8 cellular contexts compared by ENCODE assay signal in the genomic region with DNA sequence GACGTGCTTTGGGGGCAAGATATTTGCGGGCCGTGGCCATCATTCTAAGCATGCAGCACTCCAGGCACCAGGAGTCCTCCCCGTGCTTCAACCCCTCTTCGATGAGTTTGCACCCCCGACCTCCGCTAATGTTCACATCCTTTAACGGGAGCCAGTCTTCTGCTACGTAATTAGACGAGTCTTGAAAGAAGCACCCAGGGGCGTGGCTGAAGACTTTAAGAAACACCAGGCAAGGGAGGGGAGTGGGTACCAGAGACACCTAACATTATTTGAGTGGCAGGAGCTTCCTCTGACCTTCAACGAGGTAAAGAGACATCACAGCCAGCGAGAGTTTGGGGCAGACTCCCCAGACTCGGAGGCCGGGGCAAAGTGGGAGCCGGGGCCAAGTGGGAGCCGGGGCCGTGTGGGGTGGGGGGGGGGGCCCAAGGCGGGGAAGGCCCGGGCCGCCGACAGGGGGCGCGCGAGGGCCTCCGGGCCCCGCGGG. TPM values are rescaled to one million over a fixed set of nuclear protein-coding genes. Genes with fewer than 3 reads are reported as not detected.
DNase-seq lines count a peak whose midpoint lies in the region; ATAC-seq and TF ChIP-seq lines count a peak whose summit lies in the region.

No MANE protein-coding gene starts in this region.

- H3K36me3 ChIP-seq in fibroblast of lung (ENCODE audit: control insufficient read depth, insufficient read depth, low read length): no peaks in the 10 kb centered on the region
- H3K36me3 ChIP-seq in psoas muscle (ENCODE audit: insufficient read depth in 1 of 2, low read depth in 1 of 2): peaks cover 0 to 26% of the 10 kb centered on the region in 2 donors

- H3K27ac ChIP-seq in VCaP: peak overlapping the region; percentile 89; the same call in 1 of the 2 replicates
- H3K27ac ChIP-seq in fibroblast of lung (ENCODE audit: insufficient read depth, low read length): no peak overlapping the region
- H3K27ac ChIP-seq in psoas muscle: peak overlapping the region; percentile 97

- no peaks in the 10 kb centered on the region for H4K20me1 ChIP-seq in fibroblast of lung (ENCODE audit: control insufficient read depth, extremely low read depth, insufficient read depth, low read length)

- H3K4me2 ChIP-seq in fibroblast of lung (ENCODE audit: extremely low read depth, insufficient read depth, low read length): no peak overlapping the region

- H3K9me3 ChIP-seq in fibroblast of lung (ENCODE audit: control insufficient read depth, insufficient read depth, low read depth, low read length) (no peaks in the 10 kb centered on the region), psoas muscle (no peaks in the 10 kb centered on the region)

- H3K9ac ChIP-seq in fibroblast of lung (ENCODE audit: insufficient read depth, low read length): no peak overlapping the region

- H2AFZ ChIP-seq in fibroblast of lung (ENCODE audit: low read length): peak overlapping the region; percentile 34

- H3K27me3 ChIP-seq in fibroblast of lung (ENCODE audit: control insufficient read depth, insufficient read depth, low read length) (no peaks in the 10 kb centered on the region), psoas muscle (ENCODE audit: insufficient read depth in 3 of 3, low read length in 2 of 3) (no peaks in the 10 kb centered on the region)

- H3K4me3 ChIP-seq in fibroblast of lung (replicated peaks in 1 of 4; ENCODE audit: control extremely low read depth in 1 of 4, insufficient read depth in 1 of 4, low read depth in 3 of 4, low read length in 4 of 4): peak overlapping the region in 2 of 4 experiments; percentile 15 to 71
- peak overlapping the region; percentile 78 for H3K4me3 ChIP-seq in psoas muscle

- 11 to 14% (median 11%) methylated on average over 22 to 28 of the region's 28 CpGs for WGBS in psoas muscle, 3 donors

- TF ChIP-seq CTCF in VCaP (conservative IDR thresholded peaks at IDR 0.05) (peak; percentile 95), fibroblast of lung (conservative IDR thresholded peaks at IDR 0.05 in 1 of 2, IDR thresholded peaks at IDR 0.05 in 1 of 2; ENCODE audit: low read depth in 1 of 2, low read length in 2 of 2) (peak in 1 of 2 donors; percentile 29), psoas muscle (IDR thresholded peaks at IDR 0.05) (no peak)

- H3K79me2 ChIP-seq in fibroblast of lung (ENCODE audit: control insufficient read depth, insufficient read depth, low read length): peaks cover 10% of the 10 kb centered on the region

- DNase-seq in CMK (ENCODE audit: low read depth) (peak; percentile 15), fibroblast of lung (ENCODE audit: low read depth in 2 of 2) (no peak), psoas muscle (no peak), activated gamma-delta T cell treated with Interleukin-2 at 50 U/mL for 16 hours (no peak), RPMI8226 (no peak)

- ATAC-seq in GM19324 (IDR thresholded peaks at IDR 0.05; ENCODE audit: low FRiP score, unreplicated experiment): peak; percentile 17
- peak; percentile 36 for ATAC-seq in HG03354 (IDR thresholded peaks at IDR 0.05; ENCODE audit: poor library complexity, severe bottlenecking, unreplicated experiment)
- ATAC-seq in psoas muscle: peak in 2 of 4 donors; percentile 0 to 1

- H3K4me1 ChIP-seq in fibroblast of lung (ENCODE audit: control insufficient read depth, extremely low read depth, insufficient read depth, low read length) (peaks cover 2% of the 10 kb centered on the region), psoas muscle (peaks cover 37% of the 10 kb centered on the region)

- intact Hi-C loops in psoas muscle (cut with DNase I): loop anchor here in 1 of 2 donors (5.0 to 10.0 kb wide), 2 partner anchors 126 to 161 kb away; partner anchors contain the start of genes HYCC1 and IL6

RNA-seq across cellular contexts. Expression of gene TOMM7, which starts 31.1 kb away (rescaled TPM):
- 239 and 377 TPM in 2 replicates for total RNA-seq in fibroblast of lung
- 275 and 279 TPM in 2 replicates for polyA plus RNA-seq in fibroblast of lung
- 1,049 and 1,092 TPM in 2 replicates for polyA plus RNA-seq in fibroblast of lung (2012)
- 64.5 and 67.3 TPM in 2 replicates for polyA minus RNA-seq in fibroblast of lung (ENCODE audit: low replicate concordance)
- 100 to 1,000 TPM; 465 to 704 (median 639) TPM for total RNA-seq in psoas muscle
- 100 to 1,000 TPM; 401 to 791 (median 735) TPM for polyA plus RNA-seq in psoas muscle
